20 cellular contexts compared by ENCODE assay signal in genomic region chr7:12069757-12070156, GRCh38.
"Had no signal": no experiment of that assay in that cellular context is flagged by ENCODE, and none has a peak within 500 bp of the region (broad histone marks: within the 10 kb centered on the region; RNA-seq: fewer than 3 reads in every experiment).

No MANE protein-coding gene starts in this region.

- H3K27ac ChIP-seq: gastrocnemius medialis, left ventricle myocardium inferior, neural progenitor cell, transverse colon, uterus had no signal

- ATAC-seq: gastrocnemius medialis; naive thymus-derived CD8-positive, alpha-beta T cell; sciatic nerve; stimulated activated memory B cell treated with anti-CD40 and anti-IgM and Interleukin-4, amounts not matched to agents 10 μg/mL and 1 μg/mL and 100 μg/mL, for 72 hours had no signal

- FAIRE-seq: astrocyte, small intestine had no signal

- DNase-seq: activated CD4-positive, alpha-beta memory T cell treated with anti-CD3 and anti-CD28 coated beads for 36 hours; activated CD4-positive, alpha-beta T cell treated with anti-CD3 and anti-CD28 coated beads for 48 hours; activated naive CD4-positive, alpha-beta T cell treated with Interleukin-2 at 50 U/mL for 16 hours; activated naive CD8-positive, alpha-beta T cell treated with anti-CD3 and anti-CD28 coated beads for 36 hours; activated T-cell treated with anti-CD3 and anti-CD28 coated beads, Interleukin-2, amount 50 U/mL, for 48 hours; central memory CD4-positive, alpha-beta T cell; dermis blood vessel endothelial cell; effector CD8-positive, alpha-beta T cell; gastrocnemius medialis; hippocampal formation; left ventricle myocardium inferior; naive thymus-derived CD8-positive, alpha-beta T cell; posterior cingulate gyrus; small intestine; transverse colon; uterus had no signal

- H3K9me3 ChIP-seq: gastrocnemius medialis, transverse colon, uterus had no signal

- H3K4me1 ChIP-seq: gastrocnemius medialis, left ventricle myocardium inferior, neural progenitor cell, transverse colon, uterus had no signal

- H3K9ac ChIP-seq: neural progenitor cell had no signal

- H3K4me3 ChIP-seq: gastrocnemius medialis, left ventricle myocardium inferior, neural progenitor cell, transverse colon, uterus had no signal

- H3K27me3 ChIP-seq: gastrocnemius medialis, neural progenitor cell, transverse colon, uterus had no signal

- H3K4me2 ChIP-seq: neural progenitor cell had no signal

- H2AFZ ChIP-seq: neural progenitor cell had no signal

- H3K36me3 ChIP-seq: gastrocnemius medialis, left ventricle myocardium inferior, neural progenitor cell, transverse colon, uterus had no signal
